In genomic region chr22:27676545-27677188, GRCh38 we compare ENCODE assay signal across 1 cellular context.
TF ChIP-seq lines count a peak whose summit lies in the region.

No MANE protein-coding gene starts in this region.

TF ChIP-seq in K562, 482 proteins besides CTCF, POLR2A, EP300 and RAD21 (continued from another document):
- TF ChIP-seq USF2 (CRISPR knock-in tag; IDR thresholded peaks at IDR 0.05): peak; percentile 57
- TF ChIP-seq RAD51 (IDR thresholded peaks at IDR 0.05; ENCODE audit: borderline replicate concordance, low read depth): peak; percentile 86
- TF ChIP-seq NFRKB (IDR thresholded peaks at IDR 0.05; ENCODE audit: low read depth): no peak
- no peak for TF ChIP-seq AFF1 (IDR thresholded peaks at IDR 0.05; ENCODE audit: low read depth in 1 of 2, partially characterized antibody in 2 of 2)
- TF ChIP-seq ZNF77 (CRISPR knock-in tag; IDR thresholded peaks at IDR 0.05): no peak
- no peak for TF ChIP-seq ATF2 (CRISPR knock-in tag; IDR thresholded peaks at IDR 0.05)
- no peak for TF ChIP-seq ARID1B (IDR thresholded peaks at IDR 0.05)
- TF ChIP-seq ZNF354B (CRISPR knock-in tag; IDR thresholded peaks at IDR 0.05): no peak
- TF ChIP-seq TOE1 (IDR thresholded peaks at IDR 0.05; ENCODE audit: borderline replicate concordance): peak; percentile 84
- no peak for TF ChIP-seq TOE1 (CRISPR knock-in tag; IDR thresholded peaks at IDR 0.05; ENCODE audit: borderline replicate concordance, low read depth)
- no peak for TF ChIP-seq TFAP4 (CRISPR knock-in tag; IDR thresholded peaks at IDR 0.05; ENCODE audit: borderline replicate concordance)
- no peak for TF ChIP-seq PREB (CRISPR knock-in tag; IDR thresholded peaks at IDR 0.05)
- no peak for TF ChIP-seq NR3C1 (CRISPR knock-in tag; IDR thresholded peaks at IDR 0.05)
- no peak for TF ChIP-seq LCOR (CRISPR knock-in tag; IDR thresholded peaks at IDR 0.05)
- TF ChIP-seq KAT2B (IDR thresholded peaks at IDR 0.05; ENCODE audit: low read depth, low read length): no peak
- TF ChIP-seq SMAD2 (IDR thresholded peaks at IDR 0.05; ENCODE audit: low read depth, low read length): no peak
- no peak for TF ChIP-seq RBFOX2 (IDR thresholded peaks at IDR 0.05; ENCODE audit: low read depth, low read length)
- no peak for TF ChIP-seq LEF1 (IDR thresholded peaks at IDR 0.05)
- TF ChIP-seq SIN3A (IDR thresholded peaks at IDR 0.05; ENCODE audit: borderline replicate concordance in 2 of 2, control insufficient read depth in 1 of 2, low read depth in 2 of 2, low read length in 2 of 2): no peak
- TF ChIP-seq ELK3 (CRISPR knock-in tag; IDR thresholded peaks at IDR 0.05): no peak
- no peak for TF ChIP-seq SRSF1 (IDR thresholded peaks at IDR 0.05; ENCODE audit: low read depth, low read length)
- TF ChIP-seq MEIS2 (IDR thresholded peaks at IDR 0.05; ENCODE audit: partially characterized antibody): no peak
